Comparison of ENCODE assay signal across 1 cellular context in the genomic region with DNA sequence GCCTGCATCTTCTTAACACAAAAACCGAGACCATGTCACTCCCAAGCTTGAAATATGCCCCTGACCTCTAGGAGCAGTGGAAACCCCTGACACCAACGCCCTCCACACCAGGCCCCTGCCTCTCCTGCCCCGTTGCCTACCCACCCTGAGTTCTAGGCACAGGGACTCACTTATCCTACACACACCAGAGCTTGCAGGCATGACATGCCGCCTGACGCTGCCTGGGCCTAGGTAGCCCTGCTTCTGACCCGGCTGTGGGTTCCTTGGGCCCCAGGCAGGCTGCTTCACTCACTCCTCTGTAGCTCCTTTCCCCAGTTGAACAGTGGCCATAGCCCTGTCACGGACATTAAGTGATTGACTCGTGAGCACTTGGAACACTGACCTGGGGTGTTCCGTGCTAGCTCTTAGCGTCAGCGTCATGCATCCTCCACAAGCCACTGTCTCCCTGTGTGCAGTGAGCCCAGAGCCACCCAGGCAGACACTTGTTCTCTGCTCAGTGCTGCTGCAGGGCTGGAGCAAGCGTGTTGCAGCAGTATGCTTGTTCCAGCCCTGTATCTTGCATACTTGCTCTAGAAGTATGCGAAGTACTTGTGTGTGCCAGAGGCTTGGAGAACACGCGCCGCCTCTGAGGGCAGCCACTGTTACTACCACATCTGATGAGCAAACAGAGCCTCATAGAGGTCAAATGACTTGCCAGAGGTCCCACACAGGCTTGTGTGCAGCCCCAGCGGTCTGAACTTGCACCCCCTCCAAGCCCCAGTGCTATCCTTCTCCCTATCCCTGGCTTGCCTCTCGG.
TF ChIP-seq lines count a peak whose summit lies in the region.

No MANE protein-coding gene starts in this region.

TF ChIP-seq in HepG2, 621 proteins besides CTCF, POLR2A, EP300 and RAD21 (continues in another document):
- TF ChIP-seq PHF21A (CRISPR knock-in tag; IDR thresholded peaks at IDR 0.05) (peak; percentile 29; the same call in 1 of the 2 replicates), MTA1 (CRISPR knock-in tag; IDR thresholded peaks at IDR 0.05; ENCODE audit: borderline replicate concordance) (peak; percentile 54; the same call in 1 of the 2 replicates), TEAD3 (CRISPR knock-in tag; optimal IDR thresholded peaks at IDR 0.05; ENCODE audit: borderline replicate concordance) (no peak), KDM5B (CRISPR knock-in tag; IDR thresholded peaks at IDR 0.05; ENCODE audit: borderline replicate concordance) (0 out of 2 replicates have a peak, but pooled peaks have one; percentile 9), XRCC5 (optimal IDR thresholded peaks at IDR 0.05; ENCODE audit: low read length) (peak; percentile 18), NONO (IDR thresholded peaks at IDR 0.05) (no peak), NONO (CRISPR knock-in tag; conservative IDR thresholded peaks at IDR 0.05) (peak; percentile 46; the same call in 1 of the 2 replicates), HDAC1 (CRISPR knock-in tag; IDR thresholded peaks at IDR 0.05) (0 out of 2 replicates have a peak, but pooled peaks have one; percentile 27), ZNF839 (CRISPR knock-in tag; IDR thresholded peaks at IDR 0.05; ENCODE audit: borderline replicate concordance) (no peak), BCL6 (CRISPR knock-in tag; IDR thresholded peaks at IDR 0.05) (0 out of 2 replicates have a peak, but pooled peaks have one; percentile 14), ZNF7 (CRISPR knock-in tag; IDR thresholded peaks at IDR 0.05) (no peak), ZSCAN21 (CRISPR knock-in tag; IDR thresholded peaks at IDR 0.05; ENCODE audit: borderline replicate concordance) (0 out of 2 replicates have a peak, but pooled peaks have one; percentile 46), ZSCAN29 (CRISPR knock-in tag; conservative IDR thresholded peaks at IDR 0.05) (0 out of 2 replicates have a peak, but pooled peaks have one; percentile 31), ESRRA (CRISPR knock-in tag; IDR thresholded peaks at IDR 0.05; ENCODE audit: low read depth) (0 out of 2 replicates have a peak, but pooled peaks have one; percentile 30), ZNF180 (CRISPR knock-in tag; IDR thresholded peaks at IDR 0.05; ENCODE audit: borderline replicate concordance, low read depth) (no peak), ZMYM4 (CRISPR knock-in tag; IDR thresholded peaks at IDR 0.05) (peak; percentile 30; the same call in 1 of the 2 replicates), SOX6 (IDR thresholded peaks at IDR 0.05) (no peak), SOX6 (CRISPR knock-in tag; IDR thresholded peaks at IDR 0.05) (0 out of 2 replicates have a peak, but pooled peaks have one; percentile 11)
- TF ChIP-seq, protein P1, sequence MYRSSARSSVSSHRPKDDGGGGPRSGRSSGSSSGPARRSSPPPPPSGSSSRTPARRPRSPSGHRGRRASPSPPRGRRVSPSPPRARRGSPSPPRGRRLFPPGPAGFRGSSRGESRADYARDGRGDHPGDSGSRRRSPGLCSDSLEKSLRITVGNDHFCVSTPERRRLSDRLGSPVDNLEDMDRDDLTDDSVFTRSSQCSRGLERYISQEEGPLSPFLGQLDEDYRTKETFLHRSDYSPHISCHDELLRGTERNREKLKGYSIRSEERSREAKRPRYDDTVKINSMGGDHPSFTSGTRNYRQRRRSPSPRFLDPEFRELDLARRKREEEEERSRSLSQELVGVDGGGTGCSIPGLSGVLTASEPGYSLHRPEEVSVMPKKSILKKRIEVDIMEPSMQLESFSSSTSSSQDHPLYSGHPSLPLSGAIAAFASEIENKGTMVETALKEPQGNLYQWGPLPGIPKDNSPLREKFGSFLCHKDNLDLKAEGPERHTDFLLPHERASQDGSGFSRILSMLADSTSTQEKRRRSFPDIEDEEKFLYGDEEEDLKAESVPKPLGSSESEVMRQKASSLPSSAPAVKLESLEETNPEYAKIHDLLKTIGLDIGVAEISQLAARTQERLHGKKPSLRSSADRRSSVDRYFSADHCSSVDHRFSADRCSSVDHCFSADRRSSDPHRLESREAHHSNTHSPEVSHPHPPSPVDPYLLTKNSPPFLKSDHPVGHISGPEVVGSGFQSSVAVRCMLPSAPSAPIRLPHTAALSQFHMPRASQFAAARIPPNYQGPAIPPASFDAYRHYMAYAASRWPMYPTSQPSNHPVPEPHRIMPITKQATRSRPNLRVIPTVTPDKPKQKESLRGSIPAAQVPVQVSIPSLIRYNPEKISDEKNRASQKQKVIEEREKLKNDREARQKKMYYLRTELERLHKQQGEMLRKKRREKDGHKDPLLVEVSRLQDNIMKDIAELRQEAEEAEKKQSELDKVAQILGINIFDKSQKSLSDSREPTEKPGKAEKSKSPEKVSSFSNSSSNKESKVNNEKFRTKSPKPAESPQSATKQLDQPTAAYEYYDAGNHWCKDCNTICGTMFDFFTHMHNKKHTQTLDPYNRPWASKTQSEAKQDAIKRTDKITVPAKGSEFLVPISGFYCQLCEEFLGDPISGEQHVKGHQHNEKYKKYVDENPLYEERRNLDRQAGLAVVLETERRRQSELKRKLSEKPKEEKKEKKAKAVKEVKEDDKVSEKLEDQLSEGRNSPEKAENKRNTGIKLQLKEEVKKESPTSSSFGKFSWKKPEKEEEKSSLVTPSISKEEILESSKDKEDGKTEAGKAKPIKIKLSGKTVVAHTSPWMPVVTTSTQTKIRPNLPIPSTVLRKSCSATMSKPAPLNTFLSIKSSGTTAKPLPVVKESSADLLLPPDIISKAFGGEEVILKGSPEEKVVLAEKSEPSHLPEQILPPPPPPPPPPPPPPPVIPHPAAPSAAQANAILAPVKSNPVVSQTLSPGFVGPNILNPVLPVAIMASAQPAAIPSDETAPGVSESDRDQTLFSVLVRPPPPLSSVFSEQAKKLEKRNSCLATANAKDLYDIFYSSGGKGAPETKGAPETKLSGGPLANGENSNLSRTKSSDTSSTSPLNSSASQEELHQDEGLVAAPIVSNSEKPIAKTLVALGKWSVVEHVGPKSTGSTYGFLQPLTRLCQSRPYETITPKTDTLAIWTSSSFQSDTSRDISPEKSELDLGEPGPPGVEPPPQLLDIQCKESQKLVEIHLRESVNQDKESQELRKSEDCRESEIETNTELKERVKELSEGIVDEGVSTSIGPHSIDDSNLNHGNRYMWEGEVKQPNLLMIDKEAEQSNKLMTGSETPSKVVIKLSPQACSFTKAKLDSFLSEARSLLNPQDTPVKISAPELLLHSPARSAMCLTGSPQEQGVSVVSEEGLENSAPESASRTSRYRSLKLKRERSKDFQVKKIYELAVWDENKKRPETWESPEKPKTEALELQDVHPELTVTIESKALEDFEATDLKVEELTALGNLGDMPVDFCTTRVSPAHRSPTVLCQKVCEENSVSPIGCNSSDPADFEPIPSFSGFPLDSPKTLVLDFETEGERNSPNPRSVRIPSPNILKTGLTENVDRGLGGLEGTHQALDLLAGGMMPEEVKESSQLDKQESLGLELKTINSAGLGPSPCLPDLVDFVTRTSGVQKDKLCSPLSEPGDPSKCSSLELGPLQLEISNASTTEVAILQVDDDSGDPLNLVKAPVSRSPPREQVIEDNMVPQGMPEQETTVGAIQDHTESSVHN (CRISPR knock-in tag; IDR thresholded peaks at IDR 0.05), result 0 out of 2 replicates have a peak, but pooled peaks have one; percentile 21
- TF ChIP-seq, protein P2, sequence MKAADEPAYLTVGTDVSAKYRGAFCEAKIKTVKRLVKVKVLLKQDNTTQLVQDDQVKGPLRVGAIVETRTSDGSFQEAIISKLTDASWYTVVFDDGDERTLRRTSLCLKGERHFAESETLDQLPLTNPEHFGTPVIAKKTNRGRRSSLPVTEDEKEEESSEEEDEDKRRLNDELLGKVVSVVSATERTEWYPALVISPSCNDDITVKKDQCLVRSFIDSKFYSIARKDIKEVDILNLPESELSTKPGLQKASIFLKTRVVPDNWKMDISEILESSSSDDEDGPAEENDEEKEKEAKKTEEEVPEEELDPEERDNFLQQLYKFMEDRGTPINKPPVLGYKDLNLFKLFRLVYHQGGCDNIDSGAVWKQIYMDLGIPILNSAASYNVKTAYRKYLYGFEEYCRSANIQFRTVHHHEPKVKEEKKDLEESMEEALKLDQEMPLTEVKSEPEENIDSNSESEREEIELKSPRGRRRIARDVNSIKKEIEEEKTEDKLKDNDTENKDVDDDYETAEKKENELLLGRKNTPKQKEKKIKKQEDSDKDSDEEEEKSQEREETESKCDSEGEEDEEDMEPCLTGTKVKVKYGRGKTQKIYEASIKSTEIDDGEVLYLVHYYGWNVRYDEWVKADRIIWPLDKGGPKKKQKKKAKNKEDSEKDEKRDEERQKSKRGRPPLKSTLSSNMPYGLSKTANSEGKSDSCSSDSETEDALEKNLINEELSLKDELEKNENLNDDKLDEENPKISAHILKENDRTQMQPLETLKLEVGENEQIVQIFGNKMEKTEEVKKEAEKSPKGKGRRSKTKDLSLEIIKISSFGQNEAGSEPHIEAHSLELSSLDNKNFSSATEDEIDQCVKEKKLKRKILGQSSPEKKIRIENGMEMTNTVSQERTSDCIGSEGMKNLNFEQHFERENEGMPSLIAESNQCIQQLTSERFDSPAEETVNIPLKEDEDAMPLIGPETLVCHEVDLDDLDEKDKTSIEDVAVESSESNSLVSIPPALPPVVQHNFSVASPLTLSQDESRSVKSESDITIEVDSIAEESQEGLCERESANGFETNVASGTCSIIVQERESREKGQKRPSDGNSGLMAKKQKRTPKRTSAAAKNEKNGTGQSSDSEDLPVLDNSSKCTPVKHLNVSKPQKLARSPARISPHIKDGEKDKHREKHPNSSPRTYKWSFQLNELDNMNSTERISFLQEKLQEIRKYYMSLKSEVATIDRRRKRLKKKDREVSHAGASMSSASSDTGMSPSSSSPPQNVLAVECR (CRISPR knock-in tag; IDR thresholded peaks at IDR 0.05; ENCODE audit: borderline replicate concordance), result 0 out of 2 replicates have a peak, but pooled peaks have one; percentile 10
- TF ChIP-seq, protein P3, sequence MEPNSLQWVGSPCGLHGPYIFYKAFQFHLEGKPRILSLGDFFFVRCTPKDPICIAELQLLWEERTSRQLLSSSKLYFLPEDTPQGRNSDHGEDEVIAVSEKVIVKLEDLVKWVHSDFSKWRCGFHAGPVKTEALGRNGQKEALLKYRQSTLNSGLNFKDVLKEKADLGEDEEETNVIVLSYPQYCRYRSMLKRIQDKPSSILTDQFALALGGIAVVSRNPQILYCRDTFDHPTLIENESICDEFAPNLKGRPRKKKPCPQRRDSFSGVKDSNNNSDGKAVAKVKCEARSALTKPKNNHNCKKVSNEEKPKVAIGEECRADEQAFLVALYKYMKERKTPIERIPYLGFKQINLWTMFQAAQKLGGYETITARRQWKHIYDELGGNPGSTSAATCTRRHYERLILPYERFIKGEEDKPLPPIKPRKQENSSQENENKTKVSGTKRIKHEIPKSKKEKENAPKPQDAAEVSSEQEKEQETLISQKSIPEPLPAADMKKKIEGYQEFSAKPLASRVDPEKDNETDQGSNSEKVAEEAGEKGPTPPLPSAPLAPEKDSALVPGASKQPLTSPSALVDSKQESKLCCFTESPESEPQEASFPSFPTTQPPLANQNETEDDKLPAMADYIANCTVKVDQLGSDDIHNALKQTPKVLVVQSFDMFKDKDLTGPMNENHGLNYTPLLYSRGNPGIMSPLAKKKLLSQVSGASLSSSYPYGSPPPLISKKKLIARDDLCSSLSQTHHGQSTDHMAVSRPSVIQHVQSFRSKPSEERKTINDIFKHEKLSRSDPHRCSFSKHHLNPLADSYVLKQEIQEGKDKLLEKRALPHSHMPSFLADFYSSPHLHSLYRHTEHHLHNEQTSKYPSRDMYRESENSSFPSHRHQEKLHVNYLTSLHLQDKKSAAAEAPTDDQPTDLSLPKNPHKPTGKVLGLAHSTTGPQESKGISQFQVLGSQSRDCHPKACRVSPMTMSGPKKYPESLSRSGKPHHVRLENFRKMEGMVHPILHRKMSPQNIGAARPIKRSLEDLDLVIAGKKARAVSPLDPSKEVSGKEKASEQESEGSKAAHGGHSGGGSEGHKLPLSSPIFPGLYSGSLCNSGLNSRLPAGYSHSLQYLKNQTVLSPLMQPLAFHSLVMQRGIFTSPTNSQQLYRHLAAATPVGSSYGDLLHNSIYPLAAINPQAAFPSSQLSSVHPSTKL (CRISPR knock-in tag; IDR thresholded peaks at IDR 0.05), result 0 out of 2 replicates have a peak, but pooled peaks have one; percentile 11
- TF ChIP-seq, protein P4, sequence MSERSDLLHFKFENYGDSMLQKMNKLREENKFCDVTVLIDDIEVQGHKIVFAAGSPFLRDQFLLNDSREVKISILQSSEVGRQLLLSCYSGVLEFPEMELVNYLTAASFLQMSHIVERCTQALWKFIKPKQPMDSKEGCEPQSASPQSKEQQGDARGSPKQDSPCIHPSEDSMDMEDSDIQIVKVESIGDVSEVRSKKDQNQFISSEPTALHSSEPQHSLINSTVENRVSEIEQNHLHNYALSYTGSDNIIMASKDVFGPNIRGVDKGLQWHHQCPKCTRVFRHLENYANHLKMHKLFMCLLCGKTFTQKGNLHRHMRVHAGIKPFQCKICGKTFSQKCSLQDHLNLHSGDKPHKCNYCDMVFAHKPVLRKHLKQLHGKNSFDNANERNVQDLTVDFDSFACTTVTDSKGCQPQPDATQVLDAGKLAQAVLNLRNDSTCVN (CRISPR knock-in tag; IDR thresholded peaks at IDR 0.05; ENCODE audit: borderline replicate concordance), result peak; percentile 75
- TF ChIP-seq, protein P5, sequence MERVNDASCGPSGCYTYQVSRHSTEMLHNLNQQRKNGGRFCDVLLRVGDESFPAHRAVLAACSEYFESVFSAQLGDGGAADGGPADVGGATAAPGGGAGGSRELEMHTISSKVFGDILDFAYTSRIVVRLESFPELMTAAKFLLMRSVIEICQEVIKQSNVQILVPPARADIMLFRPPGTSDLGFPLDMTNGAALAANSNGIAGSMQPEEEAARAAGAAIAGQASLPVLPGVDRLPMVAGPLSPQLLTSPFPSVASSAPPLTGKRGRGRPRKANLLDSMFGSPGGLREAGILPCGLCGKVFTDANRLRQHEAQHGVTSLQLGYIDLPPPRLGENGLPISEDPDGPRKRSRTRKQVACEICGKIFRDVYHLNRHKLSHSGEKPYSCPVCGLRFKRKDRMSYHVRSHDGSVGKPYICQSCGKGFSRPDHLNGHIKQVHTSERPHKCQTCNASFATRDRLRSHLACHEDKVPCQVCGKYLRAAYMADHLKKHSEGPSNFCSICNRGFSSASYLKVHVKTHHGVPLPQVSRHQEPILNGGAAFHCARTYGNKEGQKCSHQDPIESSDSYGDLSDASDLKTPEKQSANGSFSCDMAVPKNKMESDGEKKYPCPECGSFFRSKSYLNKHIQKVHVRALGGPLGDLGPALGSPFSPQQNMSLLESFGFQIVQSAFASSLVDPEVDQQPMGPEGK (CRISPR knock-in tag; IDR thresholded peaks at IDR 0.05), result 0 out of 2 replicates have a peak, but pooled peaks have one; percentile 38
